1 cellular context compared by ENCODE assay signal in the genomic region with DNA sequence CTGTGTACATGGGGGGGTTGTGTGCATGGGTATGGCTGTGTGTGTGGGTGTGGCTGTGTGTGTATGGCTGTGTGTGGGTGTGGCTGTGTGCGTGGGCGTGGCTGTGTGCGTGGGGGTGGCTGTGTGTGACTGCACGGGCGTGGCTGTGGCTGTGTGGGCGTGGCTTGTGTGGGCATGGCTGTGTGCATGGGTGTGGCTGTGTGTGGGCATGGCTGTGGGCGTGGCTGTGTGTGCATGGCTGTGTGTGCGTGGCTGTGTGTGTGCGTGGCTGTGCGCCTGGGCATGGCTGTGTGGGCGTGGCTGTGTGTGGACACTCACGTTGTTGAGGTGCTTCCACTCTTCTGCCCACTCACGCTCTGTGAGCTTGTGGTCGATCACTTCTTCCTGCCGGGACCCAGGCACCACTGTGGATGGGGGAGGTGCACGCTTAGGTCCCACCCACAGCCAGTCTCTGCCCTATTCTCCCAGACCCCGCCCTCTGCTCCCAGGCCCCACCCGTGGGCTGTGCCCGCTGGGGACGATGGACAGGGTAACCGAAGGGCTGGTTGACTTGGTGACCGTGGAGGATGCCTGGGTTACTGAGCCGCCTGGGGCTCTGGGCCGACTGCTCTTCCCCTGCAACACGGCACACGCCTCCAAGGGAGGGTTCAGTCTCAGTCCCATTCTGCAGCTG.
A peak's percentile ranks its signal among the peaks of the same experiment; 100 is the strongest.
TF ChIP-seq lines count a peak whose summit lies in the region.

No MANE protein-coding gene starts in this region.

TF ChIP-seq in K562, 482 proteins besides CTCF, POLR2A, EP300 and RAD21 (continued from another document):
- TF ChIP-seq, protein P1, sequence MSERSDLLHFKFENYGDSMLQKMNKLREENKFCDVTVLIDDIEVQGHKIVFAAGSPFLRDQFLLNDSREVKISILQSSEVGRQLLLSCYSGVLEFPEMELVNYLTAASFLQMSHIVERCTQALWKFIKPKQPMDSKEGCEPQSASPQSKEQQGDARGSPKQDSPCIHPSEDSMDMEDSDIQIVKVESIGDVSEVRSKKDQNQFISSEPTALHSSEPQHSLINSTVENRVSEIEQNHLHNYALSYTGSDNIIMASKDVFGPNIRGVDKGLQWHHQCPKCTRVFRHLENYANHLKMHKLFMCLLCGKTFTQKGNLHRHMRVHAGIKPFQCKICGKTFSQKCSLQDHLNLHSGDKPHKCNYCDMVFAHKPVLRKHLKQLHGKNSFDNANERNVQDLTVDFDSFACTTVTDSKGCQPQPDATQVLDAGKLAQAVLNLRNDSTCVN (CRISPR knock-in tag; IDR thresholded peaks at IDR 0.05) = peak; percentile 57; the same call in 1 of the 2 replicates
- TF ChIP-seq NRF1 (conservative IDR thresholded peaks at IDR 0.05 in 1 of 2, IDR thresholded peaks at IDR 0.05 in 1 of 2) (peak; percentile 57 to 69), GABPB1 (CRISPR knock-in tag; IDR thresholded peaks at IDR 0.05) (0 out of 2 replicates have a peak, but pooled peaks have one; percentile 32), FOXK1 (CRISPR knock-in tag; IDR thresholded peaks at IDR 0.05; ENCODE audit: borderline replicate concordance) (0 out of 2 replicates have a peak, but pooled peaks have one; percentile 30)
- TF ChIP-seq, protein P2, sequence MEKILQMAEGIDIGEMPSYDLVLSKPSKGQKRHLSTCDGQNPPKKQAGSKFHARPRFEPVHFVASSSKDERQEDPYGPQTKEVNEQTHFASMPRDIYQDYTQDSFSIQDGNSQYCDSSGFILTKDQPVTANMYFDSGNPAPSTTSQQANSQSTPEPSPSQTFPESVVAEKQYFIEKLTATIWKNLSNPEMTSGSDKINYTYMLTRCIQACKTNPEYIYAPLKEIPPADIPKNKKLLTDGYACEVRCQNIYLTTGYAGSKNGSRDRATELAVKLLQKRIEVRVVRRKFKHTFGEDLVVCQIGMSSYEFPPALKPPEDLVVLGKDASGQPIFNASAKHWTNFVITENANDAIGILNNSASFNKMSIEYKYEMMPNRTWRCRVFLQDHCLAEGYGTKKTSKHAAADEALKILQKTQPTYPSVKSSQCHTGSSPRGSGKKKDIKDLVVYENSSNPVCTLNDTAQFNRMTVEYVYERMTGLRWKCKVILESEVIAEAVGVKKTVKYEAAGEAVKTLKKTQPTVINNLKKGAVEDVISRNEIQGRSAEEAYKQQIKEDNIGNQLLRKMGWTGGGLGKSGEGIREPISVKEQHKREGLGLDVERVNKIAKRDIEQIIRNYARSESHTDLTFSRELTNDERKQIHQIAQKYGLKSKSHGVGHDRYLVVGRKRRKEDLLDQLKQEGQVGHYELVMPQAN (IDR thresholded peaks at IDR 0.05; ENCODE audit: borderline replicate concordance) = peak; percentile 71
